In genomic region chr1:160519542-160520435, GRCh38 we compare ENCODE assay signal across 11 cellular contexts. TPM values are rescaled to one million over a fixed set of nuclear protein-coding genes. Genes with fewer than 3 reads are reported as not detected.
DNase-seq lines count a peak whose midpoint lies in the region; ATAC-seq and TF ChIP-seq lines count a peak whose summit lies in the region.
"Had no signal": no experiment of that assay in that cellular context is flagged by ENCODE, and none has a peak within 500 bp of the region (broad histone marks: within the 10 kb centered on the region; RNA-seq: fewer than 3 reads in every experiment).

No MANE protein-coding gene starts in this region.

- H3K27me3 ChIP-seq in GM06990 (replicated peaks; ENCODE audit: control insufficient read depth, insufficient read depth, low read length) (no peaks in the 10 kb centered on the region), mesenchymal stem cell (ENCODE audit: control insufficient read depth in 1 of 2, insufficient read depth in 1 of 2, low read length in 2 of 2) (no peaks in the 10 kb centered on the region)

- H2BK15ac ChIP-seq in mesenchymal stem cell (ENCODE audit: low read depth, poor library complexity, severe bottlenecking), result no peak overlapping the region

- no peak overlapping the region for H2AFZ ChIP-seq in mesenchymal stem cell (ENCODE audit: low read depth, low read length)

- WGBS in mesenchymal stem cell, result 69% methylated on average over 5 of the region's 5 CpGs

- TF ChIP-seq CTCF in GM06990 (IDR thresholded peaks at IDR 0.05; ENCODE audit: insufficient read depth, low read length, poor library complexity, severe bottlenecking) (peak; percentile 7), activated B cell treated with CpG ODN at 0.5 μM for 24 hours (IDR thresholded peaks at IDR 0.05) (no peak)

- POLR2A ChIA-PET in activated B cell treated with CpG ODN at 0.5 μM for 24 hours (lab: Charles Lee), result interaction anchor here (0.7 to 1.0 kb wide), 5 partner anchors 10 to 87 kb away, joined by 3 to 7 read pairs (median 5); no protein-coding TSS in a partner anchor

- H3K9me3 Mint-ChIP-seq in activated B cell treated with CpG ODN at 0.5 μM for 24 hours, result no peaks in the 10 kb centered on the region

- no peak overlapping the region for H4K91ac ChIP-seq in mesenchymal stem cell (ENCODE audit: low read length)

- in situ Hi-C loops in G401 (cut with HindIII; ENCODE audit: low sequenced_read_pairs), result no loop called here

- H3K4ac ChIP-seq in mesenchymal stem cell (ENCODE audit: low read depth in 1 of 2, low read length in 2 of 2), result no peak overlapping the region

- no peaks in the 10 kb centered on the region for H3K27me3 Mint-ChIP-seq in activated B cell treated with CpG ODN at 0.5 μM for 24 hours

- peak; percentile 36 for DNase-seq in GM06990 (ENCODE audit: extremely low read depth, insufficient read length)
- no peak for DNase-seq in activated B cell treated with CpG ODN at 0.5 μM for 24 hours
- DNase-seq in mesenchymal stem cell, result no peak
- no peak for DNase-seq in G401 (ENCODE audit: low spot score)
- DNase-seq in ureter (ENCODE audit: low spot score), result no peak
- no peak for DNase-seq in GM03348 (ENCODE audit: low spot score)
- DNase-seq: activated CD8-positive, alpha-beta memory T cell treated with anti-CD3 and anti-CD28 coated beads, Interleukin-2, amount 50 U/mL, for 48 hours; glutamatergic neuron; NCI-H1092 treated with DMSO at 0.1 percent for 48 hours had no signal

- peaks cover 3% of the 10 kb centered on the region for H3K9me3 ChIP-seq in mesenchymal stem cell (ENCODE audit: control insufficient read depth, low read length)

- CTCF ChIA-PET in activated B cell treated with CpG ODN at 0.5 μM for 24 hours (lab: Charles Lee), result interaction anchor here (0.6 to 1.3 kb wide), 4 partner anchors 31 to 89 kb away, joined by 3 to 5 read pairs (median 4); no protein-coding TSS in a partner anchor

- no peak overlapping the region for H2BK5ac ChIP-seq in mesenchymal stem cell (ENCODE audit: low read depth, low read length, poor library complexity, severe bottlenecking)

- H3K27ac ChIP-seq in mesenchymal stem cell (ENCODE audit: low read length, poor library complexity, severe bottlenecking), result peak overlapping the region; percentile 54

- no peak overlapping the region for H2BK12ac ChIP-seq in mesenchymal stem cell (ENCODE audit: low read length in 2 of 2)

- H3K9ac ChIP-seq in mesenchymal stem cell (ENCODE audit: low read length), result no peak overlapping the region

- no peak overlapping the region for H2AK5ac ChIP-seq in mesenchymal stem cell (ENCODE audit: low read length, severe bottlenecking)

- peak overlapping the region; percentile 80 for H3K4me3 ChIP-seq in GM06990 (replicated peaks; ENCODE audit: low read depth, low read length)
- no peak overlapping the region for H3K4me3 ChIP-seq in mesenchymal stem cell (ENCODE audit: insufficient read depth in 1 of 2, low read depth in 1 of 2, low read length in 2 of 2)

- no peaks in the 10 kb centered on the region for H3K79me1 ChIP-seq in mesenchymal stem cell (replicated peaks; ENCODE audit: low read length, poor library complexity, severe bottlenecking)

- H3K36me3 ChIP-seq in GM06990 (ENCODE audit: control insufficient read depth, insufficient read depth, low read length) (no peaks in the 10 kb centered on the region), mesenchymal stem cell (ENCODE audit: control insufficient read depth in 1 of 2, insufficient read depth in 2 of 2, low read depth in 1 of 2, low read length in 2 of 2) (no peaks in the 10 kb centered on the region)

- peak overlapping the region; percentile 97 for H3K4me3 Mint-ChIP-seq in activated B cell treated with CpG ODN at 0.5 μM for 24 hours

- peak; percentile 64 for ATAC-seq in HG02870 (IDR thresholded peaks at IDR 0.05; ENCODE audit: unreplicated experiment)
- peak; percentile 41 for ATAC-seq in activated B cell treated with CpG ODN at 0.5 μM for 24 hours (ENCODE audit: low read depth)
- ATAC-seq in HG03175 (IDR thresholded peaks at IDR 0.05; ENCODE audit: unreplicated experiment), result no peak

- intact Hi-C loops in activated B cell treated with CpG ODN at 0.5 μM for 24 hours (cut with micrococcal nuclease), result loop anchor here (1.0 to 5.0 kb wide), 4 partner anchors 19 to 87 kb away; no protein-coding TSS in a partner anchor

- H3K4me1 Mint-ChIP-seq in activated B cell treated with CpG ODN at 0.5 μM for 24 hours, result peaks cover 92% of the 10 kb centered on the region

- H3K14ac ChIP-seq in mesenchymal stem cell (ENCODE audit: low read length in 2 of 2), result no peak overlapping the region

- no peak overlapping the region for H2BK120ac ChIP-seq in mesenchymal stem cell (ENCODE audit: low read depth, low read length)

- no peak overlapping the region for H3K18ac ChIP-seq in mesenchymal stem cell (ENCODE audit: low read depth in 1 of 2, low read length in 2 of 2)

- H3K23ac ChIP-seq in mesenchymal stem cell (ENCODE audit: low read length in 2 of 2), result no peak overlapping the region

- peaks cover 41% of the 10 kb centered on the region for H3K36me3 Mint-ChIP-seq in activated B cell treated with CpG ODN at 0.5 μM for 24 hours (ENCODE audit: low read depth)

- peaks cover 1% of the 10 kb centered on the region for H3K4me1 ChIP-seq in mesenchymal stem cell (ENCODE audit: control insufficient read depth, insufficient read depth, low read depth, low read length)

- peak overlapping the region; percentile 95 for H3K27ac Mint-ChIP-seq in activated B cell treated with CpG ODN at 0.5 μM for 24 hours

- H4K8ac ChIP-seq in mesenchymal stem cell (ENCODE audit: low read length), result no peak overlapping the region

- no peak overlapping the region for H3K4me2 ChIP-seq in mesenchymal stem cell (ENCODE audit: low read length, poor library complexity, severe bottlenecking)

RNA-seq across cellular contexts. Expression of gene SLAMF6, which starts 3.3 kb away (rescaled TPM):
- 28.7 and 31.2 TPM in 2 replicates for total RNA-seq in activated B cell treated with CpG ODN at 0.5 μM for 24 hours
- not detected for polyA plus RNA-seq in mesenchymal stem cell (2013, experiment 1 of 2)
- not detected for polyA plus RNA-seq in mesenchymal stem cell (2013, experiment 2 of 2)
- total RNA-seq in G401 (2014; rRNA removed; shearing (Covaris generic)), result not detected in 2 replicates
- 3.0 TPM for total RNA-seq in ureter

RNA-seq across cellular contexts. Expression of gene CD84, which starts 59.5 kb away (rescaled TPM):
- total RNA-seq in activated B cell treated with CpG ODN at 0.5 μM for 24 hours (57.5 and 65.5 TPM in 2 replicates), ureter (7.7 TPM)
- polyA plus RNA-seq in mesenchymal stem cell (2013, experiment 1 of 2), result not detected
- polyA plus RNA-seq in mesenchymal stem cell (2013, experiment 2 of 2), result not detected
- not detected in 2 replicates for total RNA-seq in G401 (2014; rRNA removed; shearing (Covaris generic))
